In genomic region chr17:42337442-42337841, GRCh38 we compare ENCODE assay signal across 1 cellular context.
TF ChIP-seq lines count a peak whose summit lies in the region.

No MANE protein-coding gene starts in this region.

TF ChIP-seq in GM12878, 131 proteins besides CTCF, POLR2A, EP300 and RAD21 (continued from another document and continues in another):
- TF ChIP-seq E2F8 (IDR thresholded peaks at IDR 0.05; ENCODE audit: low read depth, partially characterized antibody) (no peak), CHD2 (IDR thresholded peaks at IDR 0.05; ENCODE audit: borderline replicate concordance, low read depth, low read length) (peak; percentile 52; the same call in 1 of the 2 replicates), TAF1 (IDR thresholded peaks at IDR 0.05; ENCODE audit: borderline replicate concordance, low read depth, low read length) (0 out of 2 replicates have a peak, but pooled peaks have one; percentile 35), PML (IDR thresholded peaks at IDR 0.05; ENCODE audit: low read length) (0 out of 2 replicates have a peak, but pooled peaks have one; percentile 29), ZNF274 (IDR thresholded peaks at IDR 0.05; ENCODE audit: insufficient read depth, insufficient read length) (no peak), USF2 (IDR thresholded peaks at IDR 0.05; ENCODE audit: borderline replicate concordance, low read depth, low read length) (no peak), IRF4 (IDR thresholded peaks at IDR 0.05; ENCODE audit: low read depth, low read length) (peak; percentile 96), KDM1A (IDR thresholded peaks at IDR 0.05; ENCODE audit: borderline replicate concordance) (no peak), SP1 (IDR thresholded peaks at IDR 0.05; ENCODE audit: low read depth, low read length) (peak; percentile 63), RCOR1 (conservative IDR thresholded peaks at IDR 0.05; ENCODE audit: low read depth, low read length) (no peak), SKIL (IDR thresholded peaks at IDR 0.05; ENCODE audit: low read depth, poor library complexity, severe bottlenecking) (peak; percentile 98), ZSCAN29 (IDR thresholded peaks at IDR 0.05) (no peak), MEF2A (IDR thresholded peaks at IDR 0.05; ENCODE audit: insufficient read depth, low read depth, low read length) (peak; percentile 77), PAX5 (IDR thresholded peaks at IDR 0.05; ENCODE audit: borderline replicate concordance, low read depth, low read length) (peak; percentile 91), SPI1 (IDR thresholded peaks at IDR 0.05; ENCODE audit: borderline replicate concordance, insufficient read depth, low read depth, low read length) (peak; percentile 80), PAX8 (IDR thresholded peaks at IDR 0.05) (no peak), ZBED1 (IDR thresholded peaks at IDR 0.05; ENCODE audit: borderline replicate concordance) (peak; percentile 70), JUND (IDR thresholded peaks at IDR 0.05; ENCODE audit: low read depth, low read length) (0 out of 2 replicates have a peak, but pooled peaks have one; percentile 35), ESRRA (IDR thresholded peaks at IDR 0.05; ENCODE audit: low read length) (no peak), HCFC1 (IDR thresholded peaks at IDR 0.05; ENCODE audit: low read length) (no peak), SIX5 (IDR thresholded peaks at IDR 0.05; ENCODE audit: low read depth, low read length, severe bottlenecking) (no peak), SUZ12 (IDR thresholded peaks at IDR 0.05; ENCODE audit: unreplicated experiment) (no peak), IKZF1 (conservative IDR thresholded peaks at IDR 0.05) (peak; percentile 95), SMARCA5 (IDR thresholded peaks at IDR 0.05) (no peak), POU2F2 (IDR thresholded peaks at IDR 0.05; ENCODE audit: borderline replicate concordance, low read depth, low read length) (peak; percentile 31; the same call in 1 of the 3 replicates), BCL11A (IDR thresholded peaks at IDR 0.05; ENCODE audit: low read depth, low read length) (peak; percentile 91), MXI1 (IDR thresholded peaks at IDR 0.05; ENCODE audit: low read depth, low read length) (peak; percentile 56; the same call in 1 of the 2 replicates), TBL1XR1 (IDR thresholded peaks at IDR 0.05; ENCODE audit: low read depth, low read length) (peak; percentile 88; the same call in 1 of the 2 replicates), WRNIP1 (IDR thresholded peaks at IDR 0.05; ENCODE audit: borderline replicate concordance, low read depth, low read length) (0 out of 2 replicates have a peak, but pooled peaks have one; percentile 40), RBBP5 (conservative IDR thresholded peaks at IDR 0.05) (no peak), PKNOX1 (IDR thresholded peaks at IDR 0.05) (peak; percentile 45; the same call in 1 of the 2 replicates), CBX5 (IDR thresholded peaks at IDR 0.05; ENCODE audit: low read depth) (0 out of 2 replicates have a peak, but pooled peaks have one; percentile 46), STAT3 (IDR thresholded peaks at IDR 0.05; ENCODE audit: low read depth, low read length) (0 out of 2 replicates have a peak, but pooled peaks have one; percentile 54), MTA2 (IDR thresholded peaks at IDR 0.05; ENCODE audit: low read depth) (peak; percentile 82), EGR1 (IDR thresholded peaks at IDR 0.05; ENCODE audit: borderline replicate concordance in 1 of 2, low read depth in 2 of 2, low read length in 2 of 2) (no peak), EZH2 (IDR thresholded peaks at IDR 0.05; ENCODE audit: borderline replicate concordance, control insufficient read depth, low read depth, low read length) (no peak), ZNF217 (IDR thresholded peaks at IDR 0.05) (no peak), DPF2 (IDR thresholded peaks at IDR 0.05) (peak; percentile 78; the same call in 1 of the 2 replicates), TCF12 (IDR thresholded peaks at IDR 0.05; ENCODE audit: low read depth, low read length) (peak; percentile 98), MEF2B (IDR thresholded peaks at IDR 0.05; ENCODE audit: partially characterized antibody, poor library complexity, severe bottlenecking) (peak; percentile 53), CREB1 (IDR thresholded peaks at IDR 0.05; ENCODE audit: low read depth) (peak; percentile 61; the same call in 1 of the 2 replicates), ZNF592 (IDR thresholded peaks at IDR 0.05) (no peak)
- TF ChIP-seq, protein P1, sequence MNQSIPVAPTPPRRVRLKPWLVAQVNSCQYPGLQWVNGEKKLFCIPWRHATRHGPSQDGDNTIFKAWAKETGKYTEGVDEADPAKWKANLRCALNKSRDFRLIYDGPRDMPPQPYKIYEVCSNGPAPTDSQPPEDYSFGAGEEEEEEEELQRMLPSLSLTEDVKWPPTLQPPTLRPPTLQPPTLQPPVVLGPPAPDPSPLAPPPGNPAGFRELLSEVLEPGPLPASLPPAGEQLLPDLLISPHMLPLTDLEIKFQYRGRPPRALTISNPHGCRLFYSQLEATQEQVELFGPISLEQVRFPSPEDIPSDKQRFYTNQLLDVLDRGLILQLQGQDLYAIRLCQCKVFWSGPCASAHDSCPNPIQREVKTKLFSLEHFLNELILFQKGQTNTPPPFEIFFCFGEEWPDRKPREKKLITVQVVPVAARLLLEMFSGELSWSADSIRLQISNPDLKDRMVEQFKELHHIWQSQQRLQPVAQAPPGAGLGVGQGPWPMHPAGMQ (IDR thresholded peaks at IDR 0.05; ENCODE audit: borderline replicate concordance), result peak; percentile 71; the same call in 1 of the 2 replicates
- TF ChIP-seq, protein P2, sequence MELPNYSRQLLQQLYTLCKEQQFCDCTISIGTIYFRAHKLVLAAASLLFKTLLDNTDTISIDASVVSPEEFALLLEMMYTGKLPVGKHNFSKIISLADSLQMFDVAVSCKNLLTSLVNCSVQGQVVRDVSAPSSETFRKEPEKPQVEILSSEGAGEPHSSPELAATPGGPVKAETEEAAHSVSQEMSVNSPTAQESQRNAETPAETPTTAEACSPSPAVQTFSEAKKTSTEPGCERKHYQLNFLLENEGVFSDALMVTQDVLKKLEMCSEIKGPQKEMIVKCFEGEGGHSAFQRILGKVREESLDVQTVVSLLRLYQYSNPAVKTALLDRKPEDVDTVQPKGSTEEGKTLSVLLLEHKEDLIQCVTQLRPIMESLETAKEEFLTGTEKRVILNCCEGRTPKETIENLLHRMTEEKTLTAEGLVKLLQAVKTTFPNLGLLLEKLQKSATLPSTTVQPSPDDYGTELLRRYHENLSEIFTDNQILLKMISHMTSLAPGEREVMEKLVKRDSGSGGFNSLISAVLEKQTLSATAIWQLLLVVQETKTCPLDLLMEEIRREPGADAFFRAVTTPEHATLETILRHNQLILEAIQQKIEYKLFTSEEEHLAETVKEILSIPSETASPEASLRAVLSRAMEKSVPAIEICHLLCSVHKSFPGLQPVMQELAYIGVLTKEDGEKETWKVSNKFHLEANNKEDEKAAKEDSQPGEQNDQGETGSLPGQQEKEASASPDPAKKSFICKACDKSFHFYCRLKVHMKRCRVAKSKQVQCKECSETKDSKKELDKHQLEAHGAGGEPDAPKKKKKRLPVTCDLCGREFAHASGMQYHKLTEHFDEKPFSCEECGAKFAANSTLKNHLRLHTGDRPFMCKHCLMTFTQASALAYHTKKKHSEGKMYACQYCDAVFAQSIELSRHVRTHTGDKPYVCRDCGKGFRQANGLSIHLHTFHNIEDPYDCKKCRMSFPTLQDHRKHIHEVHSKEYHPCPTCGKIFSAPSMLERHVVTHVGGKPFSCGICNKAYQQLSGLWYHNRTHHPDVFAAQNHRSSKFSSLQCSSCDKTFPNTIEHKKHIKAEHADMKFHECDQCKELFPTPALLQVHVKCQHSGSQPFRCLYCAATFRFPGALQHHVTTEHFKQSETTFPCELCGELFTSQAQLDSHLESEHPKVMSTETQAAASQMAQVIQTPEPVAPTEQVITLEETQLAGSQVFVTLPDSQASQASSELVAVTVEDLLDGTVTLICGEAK (IDR thresholded peaks at IDR 0.05; ENCODE audit: borderline replicate concordance), result 0 out of 2 replicates have a peak, but pooled peaks have one; percentile 0
- TF ChIP-seq, protein P3, sequence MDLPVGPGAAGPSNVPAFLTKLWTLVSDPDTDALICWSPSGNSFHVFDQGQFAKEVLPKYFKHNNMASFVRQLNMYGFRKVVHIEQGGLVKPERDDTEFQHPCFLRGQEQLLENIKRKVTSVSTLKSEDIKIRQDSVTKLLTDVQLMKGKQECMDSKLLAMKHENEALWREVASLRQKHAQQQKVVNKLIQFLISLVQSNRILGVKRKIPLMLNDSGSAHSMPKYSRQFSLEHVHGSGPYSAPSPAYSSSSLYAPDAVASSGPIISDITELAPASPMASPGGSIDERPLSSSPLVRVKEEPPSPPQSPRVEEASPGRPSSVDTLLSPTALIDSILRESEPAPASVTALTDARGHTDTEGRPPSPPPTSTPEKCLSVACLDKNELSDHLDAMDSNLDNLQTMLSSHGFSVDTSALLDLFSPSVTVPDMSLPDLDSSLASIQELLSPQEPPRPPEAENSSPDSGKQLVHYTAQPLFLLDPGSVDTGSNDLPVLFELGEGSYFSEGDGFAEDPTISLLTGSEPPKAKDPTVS (IDR thresholded peaks at IDR 0.05; ENCODE audit: low read depth, low read length), result no peak
